Comparison of ENCODE assay signal across 8 cellular contexts in genomic region chr11:9568854-9569587, GRCh38. TPM values are rescaled to one million over a fixed set of nuclear protein-coding genes. Genes with fewer than 3 reads are reported as not detected.
DNase-seq lines count a peak whose midpoint lies in the region; ATAC-seq and TF ChIP-seq lines count a peak whose summit lies in the region.

No MANE protein-coding gene starts in this region.

- no peaks in the 10 kb centered on the region for H3K9me3 Mint-ChIP-seq in neural crest cell

- H3K27me3 ChIP-seq in BLaER1 (no peaks in the 10 kb centered on the region), esophagus muscularis mucosa (no peaks in the 10 kb centered on the region)

- no peaks in the 10 kb centered on the region for H3K36me3 Mint-ChIP-seq in neural crest cell (ENCODE audit: low read depth)

- H3K4me1 ChIP-seq in BLaER1, result peaks cover 29% of the 10 kb centered on the region
- peaks cover 52 to 70% (median 60%) of the 10 kb centered on the region in 4 donors for H3K4me1 ChIP-seq in esophagus muscularis mucosa

- no peaks in the 10 kb centered on the region for H4K20me1 ChIP-seq in BLaER1

- peak; percentile 58 for DNase-seq in HPDE6-E6E7 (ENCODE audit: extremely low spot score)
- peak; percentile 88 for DNase-seq in SK-N-MC (ENCODE audit: low read depth, low spot score)
- no peak for DNase-seq in esophagus muscularis mucosa (ENCODE audit: extremely low spot score)
- DNase-seq in neural crest cell (ENCODE audit: low read depth, low spot score), result no peak

- H3K4me3 ChIP-seq in BLaER1 (no peak overlapping the region), SK-N-MC (peak overlapping the region; percentile 72), esophagus muscularis mucosa (peak overlapping the region; percentile 8 to 36 (median 29))

- no peaks in the 10 kb centered on the region for H3K9me3 ChIP-seq in BLaER1
- H3K9me3 ChIP-seq in SK-N-MC (ENCODE audit: low read depth, low read length), result no peaks in the 10 kb centered on the region
- no peaks in the 10 kb centered on the region for H3K9me3 ChIP-seq in esophagus muscularis mucosa

- TF ChIP-seq POLR2A in esophagus muscularis mucosa (IDR thresholded peaks at IDR 0.05; ENCODE audit: low read depth), result no peak

- no peak for ATAC-seq in GM21515 (IDR thresholded peaks at IDR 0.05; ENCODE audit: unreplicated experiment)
- ATAC-seq in GM21737 (IDR thresholded peaks at IDR 0.05; ENCODE audit: unreplicated experiment), result no peak
- no peak for ATAC-seq in HG03469 (IDR thresholded peaks at IDR 0.05; ENCODE audit: unreplicated experiment)

- intact Hi-C loops in esophagus muscularis mucosa (cut with DNase I), result loop anchor here (5.0 kb wide), 1 partner anchor 37 kb away; no protein-coding TSS in a partner anchor

- no peak for TF ChIP-seq EP300 in esophagus muscularis mucosa (IDR thresholded peaks at IDR 0.05)

- H3K9ac ChIP-seq in BLaER1, result 0 out of 2 replicates have a peak overlapping the region, but pooled peaks have one; percentile 34
- H3K9ac ChIP-seq in SK-N-MC (ENCODE audit: insufficient read length), result peak overlapping the region; percentile 70

- H3K36me3 ChIP-seq in BLaER1 (no peaks in the 10 kb centered on the region), SK-N-MC (ENCODE audit: insufficient read depth, low read length) (no peaks in the 10 kb centered on the region), esophagus muscularis mucosa (no peaks in the 10 kb centered on the region)

- H3K27ac Mint-ChIP-seq in neural crest cell (ENCODE audit: unreplicated experiment), result peak overlapping the region; percentile 91

- peaks cover 48% of the 10 kb centered on the region for H3K4me1 Mint-ChIP-seq in neural crest cell

- H3K27me3 Mint-ChIP-seq in neural crest cell (ENCODE audit: low read depth), result no peaks in the 10 kb centered on the region

- peak overlapping the region; percentile 15 for H3K4me2 ChIP-seq in BLaER1

- WGBS in esophagus muscularis mucosa, result 16% methylated on average over 7 of the region's 7 CpGs

- H3K4me3 Mint-ChIP-seq in neural crest cell, result peak overlapping the region; percentile 52

- H3K27ac ChIP-seq in BLaER1, result no peak overlapping the region
- peak overlapping the region; percentile 96 for H3K27ac ChIP-seq in SK-N-MC
- peak overlapping the region; percentile 90 to 97 (median 92) for H3K27ac ChIP-seq in esophagus muscularis mucosa (replicated peaks in 1 of 4)

- TF ChIP-seq CTCF in esophagus muscularis mucosa (IDR thresholded peaks at IDR 0.05) (peak in 1 of 3 experiments; percentile 5), neural crest cell (conservative IDR thresholded peaks at IDR 0.05) (no peak)

RNA-seq across cellular contexts. Expression of gene WEE1, which starts 4.4 kb away (rescaled TPM):
- 10 to 100 TPM; 34.5 to 55.6 (median 41.6) TPM for total RNA-seq in esophagus muscularis mucosa
- total RNA-seq in neural crest cell, result 66.6 and 71.8 TPM in 2 replicates

Comparison
In these comparisons a context has a peak if more than half of its experiments do, and no peak if none do; other contexts are left out.
1. DNase-seq: peak in HPDE6-E6E7 (single experiment) and SK-N-MC (single experiment); none in esophagus muscularis mucosa (single experiment) and neural crest cell (single experiment).